1 cellular context compared by ENCODE assay signal in the genomic region with DNA sequence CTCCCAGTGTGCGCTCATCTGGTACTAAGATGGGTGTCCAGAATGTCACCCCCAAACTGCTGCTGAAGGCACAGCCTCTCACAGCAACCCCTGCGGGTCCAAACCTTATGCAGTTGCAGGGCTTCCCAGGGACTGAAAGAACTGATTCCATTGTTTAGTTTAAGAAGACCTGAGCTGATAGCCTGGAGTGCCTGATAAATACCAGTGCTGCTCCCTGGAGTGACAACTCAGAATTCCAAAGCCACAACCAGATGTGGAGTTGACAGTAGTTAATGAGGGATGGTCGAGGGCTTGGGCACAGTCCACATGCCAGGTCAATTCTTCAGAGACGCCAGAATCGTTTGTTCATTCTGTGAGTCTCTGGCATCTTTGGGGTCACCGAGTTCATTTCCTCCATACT.
TF ChIP-seq lines count a peak whose summit lies in the region.

No MANE protein-coding gene starts in this region.

TF ChIP-seq in H1, 55 proteins besides CTCF, POLR2A, EP300 and RAD21 (continued from another document):
- TF ChIP-seq, protein P1, sequence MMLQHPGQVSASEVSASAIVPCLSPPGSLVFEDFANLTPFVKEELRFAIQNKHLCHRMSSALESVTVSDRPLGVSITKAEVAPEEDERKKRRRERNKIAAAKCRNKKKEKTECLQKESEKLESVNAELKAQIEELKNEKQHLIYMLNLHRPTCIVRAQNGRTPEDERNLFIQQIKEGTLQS (IDR thresholded peaks at IDR 0.05; ENCODE audit: insufficient read depth, low read depth, low read length) = no peak
- TF ChIP-seq TCF12 (IDR thresholded peaks at IDR 0.05; ENCODE audit: low read depth, low read length) (0 out of 2 replicates have a peak, but pooled peaks have one; percentile 52), YY1 (IDR thresholded peaks at IDR 0.05; ENCODE audit: low read depth, low read length) (0 out of 2 replicates have a peak, but pooled peaks have one; percentile 46), SUZ12 (IDR thresholded peaks at IDR 0.05; ENCODE audit: low read length) (no peak), TEAD4 (IDR thresholded peaks at IDR 0.05; ENCODE audit: low read depth, low read length) (peak; percentile 80; the same call in 1 of the 2 replicates)
